ENCODE assay signal across 18 cellular contexts in genomic region chr4:164606478-164606877, GRCh38.
DNase-seq lines count a peak whose midpoint lies in the region; ATAC-seq, FAIRE-seq and TF ChIP-seq lines count a peak whose summit lies in the region.
"Had no signal": no experiment of that assay in that cellular context is flagged by ENCODE, and none has a peak within 500 bp of the region (broad histone marks: within the 10 kb centered on the region; RNA-seq: fewer than 3 reads in every experiment).

No MANE protein-coding gene starts in this region.

- no peak for DNase-seq in kidney
- no peak for DNase-seq in uterus
- DNase-seq in brain microvascular endothelial cell, result no peak
- no peak for DNase-seq in H7
- DNase-seq: activated CD4-positive, alpha-beta T cell treated with anti-CD3 and anti-CD28 coated beads for 4 hours; activated naive CD4-positive, alpha-beta T cell treated with Interleukin-2 at 50 U/mL for 16 hours; Calu3; cerebellar nuclear complex; esophagus squamous epithelium; IMR-90; mucosa of descending colon; NCI-H345; right cardiac atrium; thyroid gland had no signal

- no peak for TF ChIP-seq POLR2A in uterus (IDR thresholded peaks at IDR 0.05)

- TF ChIP-seq CTCF in kidney (IDR thresholded peaks at IDR 0.05; ENCODE audit: borderline replicate concordance, extremely low read depth, insufficient read depth) (no peak), uterus (IDR thresholded peaks at IDR 0.05) (no peak), brain microvascular endothelial cell (IDR thresholded peaks at IDR 0.05; ENCODE audit: low read depth, low read length, missing control alignments) (no peak)

- H3K27ac ChIP-seq in kidney (ENCODE audit: low read depth in 2 of 2, low read length in 2 of 2), result no peak overlapping the region
- no peak overlapping the region for H3K27ac ChIP-seq in uterus
- H3K27ac ChIP-seq in brain microvascular endothelial cell, result no peak overlapping the region
- H3K27ac ChIP-seq: esophagus squamous epithelium, SK-N-MC, thyroid gland had no signal

- peak; percentile 91 for ATAC-seq in GM19043 (IDR thresholded peaks at IDR 0.05; ENCODE audit: low read depth, unreplicated experiment)
- peak; percentile 93 for ATAC-seq in GM21737 (IDR thresholded peaks at IDR 0.05; ENCODE audit: unreplicated experiment)
- ATAC-seq in HG03135 (IDR thresholded peaks at IDR 0.05; ENCODE audit: unreplicated experiment), result peak; percentile 96
- ATAC-seq: mucosa of descending colon, right cardiac atrium had no signal

- in situ Hi-C loops in brain microvascular endothelial cell (cut with HindIII; ENCODE audit: low pct_ligation_motif_present, low sequenced_read_pairs), result no loop called here

- no peaks in the 10 kb centered on the region for H3K4me1 ChIP-seq in kidney (ENCODE audit: control insufficient read depth in 1 of 2, insufficient read depth in 1 of 2, low read depth in 1 of 2, low read length in 2 of 2)
- H3K4me1 ChIP-seq in uterus, result no peaks in the 10 kb centered on the region
- H3K4me1 ChIP-seq: esophagus squamous epithelium, thyroid gland had no signal

- H3K4me3 ChIP-seq in kidney (ENCODE audit: low read length in 2 of 2), result no peak overlapping the region
- no peak overlapping the region for H3K4me3 ChIP-seq in uterus
- H3K4me3 ChIP-seq in brain microvascular endothelial cell (ENCODE audit: low read depth, low read length), result no peak overlapping the region
- H3K4me3 ChIP-seq in H7 (ENCODE audit: insufficient read depth, low read depth, low read length), result no peak overlapping the region
- H3K4me3 ChIP-seq: esophagus squamous epithelium, mucosa of descending colon, SK-N-MC, thyroid gland had no signal

- H3K27me3 ChIP-seq in uterus (no peaks in the 10 kb centered on the region), brain microvascular endothelial cell (replicated peaks) (no peaks in the 10 kb centered on the region), H7 (ENCODE audit: control insufficient read depth, insufficient read depth, low read length) (no peaks in the 10 kb centered on the region)
- H3K27me3 ChIP-seq: esophagus squamous epithelium, thyroid gland had no signal

- FAIRE-seq in kidney (lab: Jason Lieb, UNC), result peak; percentile 82

- H3K9me3 ChIP-seq in kidney (ENCODE audit: control insufficient read depth in 1 of 2, low read length in 2 of 2), result peaks cover 0 to 5% of the 10 kb centered on the region in 2 donors
- H3K9me3 ChIP-seq in uterus, result peaks cover 0 to 3% of the 10 kb centered on the region in 2 donors
- H3K9me3 ChIP-seq: thyroid gland had no signal

- intact Hi-C loops in kidney (cut with DNase I) (no loop called here), uterus (cut with DNase I; ENCODE audit: low total_unique reads) (no loop called here)

- H3K36me3 ChIP-seq in kidney (ENCODE audit: control insufficient read depth in 1 of 2, insufficient read depth in 2 of 2, low read length in 2 of 2) (no peaks in the 10 kb centered on the region), uterus (no peaks in the 10 kb centered on the region), brain microvascular endothelial cell (replicated peaks) (no peaks in the 10 kb centered on the region), H7 (replicated peaks; ENCODE audit: control insufficient read depth, insufficient read depth, low read length) (no peaks in the 10 kb centered on the region)
- H3K36me3 ChIP-seq: esophagus squamous epithelium, thyroid gland had no signal

- H3K9ac ChIP-seq in kidney (ENCODE audit: low read length in 2 of 2), result no peak overlapping the region
